ENCODE assay signal across 8 cellular contexts in genomic region chr19:40444181-40445005, GRCh38. TPM values are rescaled to one million over a fixed set of nuclear protein-coding genes. Genes with fewer than 3 reads are reported as not detected.
DNase-seq lines count a peak whose midpoint lies in the region; ATAC-seq and TF ChIP-seq lines count a peak whose summit lies in the region.

Gene SERTAD3, minus strand, starts transcription at chr19:40444335. Its CDS starts 2,255 bp downstream, at chr19:40442080.

- H3K79me2 ChIP-seq in osteoblast (ENCODE audit: insufficient read depth, low read length), result peaks cover 43% of the 10 kb centered on the region

- no peaks in the 10 kb centered on the region for H3K27me3 ChIP-seq in osteoblast (ENCODE audit: insufficient read depth, low read length)
- no peaks in the 10 kb centered on the region for H3K27me3 ChIP-seq in testis

- CTCF ChIA-PET in GM10248 (lab: Yijun Ruan, JAX), result interaction anchor here (1.1 to 3.0 kb wide), 3 partner anchors 20 to 25 kb away, joined by 4 to 15 read pairs (median 12); no protein-coding TSS in a partner anchor

- TF ChIP-seq CTCF in GM10248 (IDR thresholded peaks at IDR 0.05; ENCODE audit: control extremely low read depth, extremely low read depth, low read depth, missing control alignments) (peak; percentile 60), osteoblast (IDR thresholded peaks at IDR 0.05; ENCODE audit: extremely low read depth, low read depth, low read length) (no peak), testis (IDR thresholded peaks at IDR 0.05) (no peak)

- H3K4me1 ChIP-seq in osteoblast (ENCODE audit: insufficient read depth, low read length), result peaks cover 15% of the 10 kb centered on the region
- peaks cover 23% of the 10 kb centered on the region for H3K4me1 ChIP-seq in testis

- H3K9ac ChIP-seq in SK-N-MC (ENCODE audit: insufficient read length), result peak within 1 kb of the TSS; percentile 95

- POLR2A ChIA-PET in GM10248 (lab: Yijun Ruan, JAX), result interaction anchor here (1.8 to 1.9 kb wide), 2 partner anchors 20 to 21 kb away, joined by 7 to 11 read pairs; no protein-coding TSS in a partner anchor

- peak; percentile 62 for ATAC-seq in HG02571 (IDR thresholded peaks at IDR 0.05; ENCODE audit: unreplicated experiment)

- H3K36me3 ChIP-seq in SK-N-MC (ENCODE audit: insufficient read depth, low read length), result peaks cover 21% of the 10 kb centered on the region
- peaks cover 26% of the 10 kb centered on the region for H3K36me3 ChIP-seq in osteoblast (ENCODE audit: insufficient read depth, low read length)
- no peaks in the 10 kb centered on the region for H3K36me3 ChIP-seq in testis (ENCODE audit: low read depth, missing control alignments)

- TF ChIP-seq POLR2A in testis (IDR thresholded peaks at IDR 0.05), result peak; percentile 94

- H3K9me3 ChIP-seq in SK-N-MC (ENCODE audit: low read depth, low read length), result no peaks in the 10 kb centered on the region
- H3K9me3 ChIP-seq in osteoblast (ENCODE audit: low read depth, low read length), result no peaks in the 10 kb centered on the region
- no peaks in the 10 kb centered on the region for H3K9me3 ChIP-seq in testis

- DNase-seq in GM10248 (ENCODE audit: extremely low spot score), result peak; percentile 98
- peak; percentile 82 for DNase-seq in NCI-H1048 (lab: John Stamatoyannopoulos, UW)
- peak; percentile 69 for DNase-seq in SK-N-MC (ENCODE audit: low read depth, low spot score)
- peak; percentile 98 for DNase-seq in activated naive CD4-positive, alpha-beta T cell treated with anti-CD3 and anti-CD28 coated beads, Interleukin-2, amount 50 U/mL, for 16 hours
- peak; percentile 97 for DNase-seq in globus pallidus (ENCODE audit: low spot score)
- peak; percentile 99 for DNase-seq in osteoblast (ENCODE audit: insufficient read length, low spot score, missing footprints)
- DNase-seq in testis, result peak; percentile 98

- WGBS in testis, 2 donors, result 0% methylated on average over 12 to 58 of the region's 74 CpGs

- intact Hi-C loops in testis (cut with DNase I; ENCODE audit: low total_unique reads), result no loop called here

- H3K4me3 ChIP-seq in SK-N-MC (peak within 1 kb of the TSS; percentile 100), osteoblast (ENCODE audit: insufficient read depth, low read length) (peak within 1 kb of the TSS; percentile 100), testis (peak within 1 kb of the TSS; percentile 85 to 92)

- H3K27ac ChIP-seq in SK-N-MC (peak within 1 kb of the TSS; percentile 98), osteoblast (ENCODE audit: low read depth, low read length) (peak within 1 kb of the TSS; percentile 95), testis (peak within 1 kb of the TSS; percentile 92 to 100)

- peak within 1 kb of the TSS; percentile 97 for H3K4me2 ChIP-seq in osteoblast (ENCODE audit: insufficient read depth, low read length)

- H4K20me1 ChIP-seq in osteoblast (ENCODE audit: insufficient read depth, low read length), result peaks cover 31% of the 10 kb centered on the region

- peak within 1 kb of the TSS; percentile 99 for H2AFZ ChIP-seq in osteoblast (ENCODE audit: low read length)

RNA-seq across cellular contexts. Expression of gene SERTAD3, which starts in this region (rescaled TPM):
- total RNA-seq in osteoblast (21.2 and 23.5 TPM in 2 replicates), testis (10 to 100 TPM; 24.3 to 33.9 TPM)
- polyA plus RNA-seq in testis (ENCODE audit: insufficient read depth, low read depth, low replicate concordance), result 22.4 TPM

Comparison
In these comparisons a context has a peak if more than half of its experiments do, and no peak if none do; other contexts are left out.
1. Peak in every context shown above with its lines: DNase-seq, ATAC-seq, H3K4me3 ChIP-seq and H3K27ac ChIP-seq.